8 cellular contexts compared by ENCODE assay signal in genomic region chr12:39764944-39765560, GRCh38.
DNase-seq lines count a peak whose midpoint lies in the region; ATAC-seq and TF ChIP-seq lines count a peak whose summit lies in the region.

No MANE protein-coding gene starts in this region.

- H4K20me1 ChIP-seq in Loucy (ENCODE audit: insufficient read depth, low read length, poor library complexity, severe bottlenecking) = no peaks in the 10 kb centered on the region

- no peak overlapping the region for H3K27ac ChIP-seq in VCaP
- no peak overlapping the region for H3K27ac ChIP-seq in gastrocnemius medialis

- no peak overlapping the region for H3K4me3 ChIP-seq in Loucy (ENCODE audit: low read length, poor library complexity, severe bottlenecking)
- H3K4me3 ChIP-seq in gastrocnemius medialis = no peak overlapping the region

- no peak overlapping the region for H2AFZ ChIP-seq in Loucy (ENCODE audit: low read length)

- H3K4me2 ChIP-seq in Loucy (ENCODE audit: low read depth, low read length, poor library complexity, severe bottlenecking) = no peak overlapping the region

- no peaks in the 10 kb centered on the region for H3F3A ChIP-seq in Loucy (ENCODE audit: low read depth)

- H3K9me2 ChIP-seq in Loucy (replicated peaks; ENCODE audit: low read depth, low read length) = no peaks in the 10 kb centered on the region

- DNase-seq in DMS 273 (lab: John Stamatoyannopoulos, UW; ENCODE audit: unreplicated experiment) (peak; percentile 58), DMS 273 treated with DMSO at 0.1 percent for 48 hours (lab: John Stamatoyannopoulos, UW) (no peak), glomerular visceral epithelial cell (ENCODE audit: extremely low spot score) (peak; percentile 33), gastrocnemius medialis (no peak), occipital lobe (lab: John Stamatoyannopoulos, UW) (no peak)

- H3K27me3 ChIP-seq in Loucy (ENCODE audit: insufficient read depth, low read length, poor library complexity, severe bottlenecking) (no peaks in the 10 kb centered on the region), gastrocnemius medialis (no peaks in the 10 kb centered on the region)

- ATAC-seq in GM21526 (IDR thresholded peaks at IDR 0.05; ENCODE audit: low FRiP score, unreplicated experiment) = peak; percentile 79
- ATAC-seq in gastrocnemius medialis = no peak

- intact Hi-C loops in gastrocnemius medialis (cut with DNase I; ENCODE audit: low total_unique reads) = no loop called here

- H3K9ac ChIP-seq in Loucy (ENCODE audit: low read depth, low read length, poor library complexity, severe bottlenecking) = no peak overlapping the region

- H3K79me2 ChIP-seq in Loucy (ENCODE audit: insufficient read depth, low read length) = no peaks in the 10 kb centered on the region

- TF ChIP-seq POLR2A in gastrocnemius medialis (IDR thresholded peaks at IDR 0.05) = no peak

- in situ Hi-C loops in gastrocnemius medialis (cut with MboI; ENCODE audit: low sequenced_read_pairs in 4 of 4) = loop anchor here in 3 of 4 donors (25.0 kb wide), 1 partner anchor 347 kb away; the partner anchor contains the start of gene SLC2A13 (in 3 of the 3)

- TF ChIP-seq CTCF in Loucy (conservative IDR thresholded peaks at IDR 0.05; ENCODE audit: low read length) (peak; percentile 90), VCaP (conservative IDR thresholded peaks at IDR 0.05) (peak; percentile 94), gastrocnemius medialis (IDR thresholded peaks at IDR 0.05 in 4 of 5, conservative IDR thresholded peaks at IDR 0.05 in 1 of 5) (peak; percentile 7 to 53 (median 29))

- H3K4me1 ChIP-seq in Loucy (ENCODE audit: insufficient read depth, low read length, poor library complexity, severe bottlenecking) = no peaks in the 10 kb centered on the region
- no peaks in the 10 kb centered on the region for H3K4me1 ChIP-seq in gastrocnemius medialis

- H3K9me3 ChIP-seq in Loucy (ENCODE audit: insufficient read depth, low read depth, low read length) (no peaks in the 10 kb centered on the region), gastrocnemius medialis (no peaks in the 10 kb centered on the region)

- peaks cover 4% of the 10 kb centered on the region; the same call in 1 of the 2 replicates for H3K36me3 ChIP-seq in Loucy (ENCODE audit: insufficient read depth, low read length)
- H3K36me3 ChIP-seq in gastrocnemius medialis = no peaks in the 10 kb centered on the region

Comparison
In these comparisons a context has a peak if more than half of its experiments do, and no peak if none do; other contexts are left out.
1. DNase-seq: peak in DMS 273 (single experiment) and glomerular visceral epithelial cell (single experiment); none in DMS 273 treated with DMSO at 0.1 percent for 48 hours (single experiment), gastrocnemius medialis (0 of 2) and occipital lobe (single experiment).
2. CTCF ChIP-seq: peak in every context shown above with its lines; median percentile 94 in VCaP; 90 in Loucy; 29 in gastrocnemius medialis.